Comparison of ENCODE assay signal across 1 cellular context in the genomic region with DNA sequence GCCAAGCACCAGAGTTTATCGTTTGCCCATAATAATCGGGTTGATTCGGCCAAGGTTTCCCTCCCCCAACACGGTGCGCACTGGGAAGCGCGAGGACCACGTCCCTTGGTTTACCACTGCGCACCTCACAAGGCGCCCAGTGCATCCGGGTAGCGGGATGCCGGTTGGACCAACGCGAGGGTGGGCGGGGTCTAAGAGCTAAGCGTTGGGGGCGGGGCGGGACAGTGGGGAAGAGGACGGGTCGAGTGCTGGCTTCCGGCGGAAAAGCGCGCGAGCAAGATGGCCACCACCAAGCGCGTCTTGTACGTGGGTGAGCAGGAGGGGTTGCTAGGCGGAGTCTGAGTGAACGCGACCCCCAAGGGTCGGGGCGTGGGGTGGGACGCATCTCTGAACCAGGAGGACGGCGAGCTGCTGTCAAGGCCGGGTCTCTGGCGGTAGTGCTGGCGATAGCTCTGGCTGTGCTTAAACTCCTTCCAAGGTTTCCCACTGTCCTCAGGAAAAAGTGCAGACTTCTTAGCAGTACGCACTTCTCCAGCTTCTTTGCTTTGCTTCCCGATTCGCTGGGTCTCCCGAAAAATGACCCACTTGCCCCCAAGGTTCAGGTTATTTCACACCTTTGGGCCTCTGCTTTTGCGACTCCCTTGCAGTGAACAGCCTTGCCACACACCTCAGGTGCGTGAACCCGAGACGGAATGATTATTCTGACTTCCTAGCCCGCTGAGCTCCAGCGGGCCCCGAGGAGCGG.
TF ChIP-seq lines count a peak whose summit lies in the region.

A gene (plus strand): TSS at position 261 of the 745 bp plus-strand sequence. CDS start 19 bp downstream, at position 280.

TF ChIP-seq in K562, 482 proteins besides CTCF, POLR2A, EP300 and RAD21 (continued from another document and continues in another):
- TF ChIP-seq, protein P1, sequence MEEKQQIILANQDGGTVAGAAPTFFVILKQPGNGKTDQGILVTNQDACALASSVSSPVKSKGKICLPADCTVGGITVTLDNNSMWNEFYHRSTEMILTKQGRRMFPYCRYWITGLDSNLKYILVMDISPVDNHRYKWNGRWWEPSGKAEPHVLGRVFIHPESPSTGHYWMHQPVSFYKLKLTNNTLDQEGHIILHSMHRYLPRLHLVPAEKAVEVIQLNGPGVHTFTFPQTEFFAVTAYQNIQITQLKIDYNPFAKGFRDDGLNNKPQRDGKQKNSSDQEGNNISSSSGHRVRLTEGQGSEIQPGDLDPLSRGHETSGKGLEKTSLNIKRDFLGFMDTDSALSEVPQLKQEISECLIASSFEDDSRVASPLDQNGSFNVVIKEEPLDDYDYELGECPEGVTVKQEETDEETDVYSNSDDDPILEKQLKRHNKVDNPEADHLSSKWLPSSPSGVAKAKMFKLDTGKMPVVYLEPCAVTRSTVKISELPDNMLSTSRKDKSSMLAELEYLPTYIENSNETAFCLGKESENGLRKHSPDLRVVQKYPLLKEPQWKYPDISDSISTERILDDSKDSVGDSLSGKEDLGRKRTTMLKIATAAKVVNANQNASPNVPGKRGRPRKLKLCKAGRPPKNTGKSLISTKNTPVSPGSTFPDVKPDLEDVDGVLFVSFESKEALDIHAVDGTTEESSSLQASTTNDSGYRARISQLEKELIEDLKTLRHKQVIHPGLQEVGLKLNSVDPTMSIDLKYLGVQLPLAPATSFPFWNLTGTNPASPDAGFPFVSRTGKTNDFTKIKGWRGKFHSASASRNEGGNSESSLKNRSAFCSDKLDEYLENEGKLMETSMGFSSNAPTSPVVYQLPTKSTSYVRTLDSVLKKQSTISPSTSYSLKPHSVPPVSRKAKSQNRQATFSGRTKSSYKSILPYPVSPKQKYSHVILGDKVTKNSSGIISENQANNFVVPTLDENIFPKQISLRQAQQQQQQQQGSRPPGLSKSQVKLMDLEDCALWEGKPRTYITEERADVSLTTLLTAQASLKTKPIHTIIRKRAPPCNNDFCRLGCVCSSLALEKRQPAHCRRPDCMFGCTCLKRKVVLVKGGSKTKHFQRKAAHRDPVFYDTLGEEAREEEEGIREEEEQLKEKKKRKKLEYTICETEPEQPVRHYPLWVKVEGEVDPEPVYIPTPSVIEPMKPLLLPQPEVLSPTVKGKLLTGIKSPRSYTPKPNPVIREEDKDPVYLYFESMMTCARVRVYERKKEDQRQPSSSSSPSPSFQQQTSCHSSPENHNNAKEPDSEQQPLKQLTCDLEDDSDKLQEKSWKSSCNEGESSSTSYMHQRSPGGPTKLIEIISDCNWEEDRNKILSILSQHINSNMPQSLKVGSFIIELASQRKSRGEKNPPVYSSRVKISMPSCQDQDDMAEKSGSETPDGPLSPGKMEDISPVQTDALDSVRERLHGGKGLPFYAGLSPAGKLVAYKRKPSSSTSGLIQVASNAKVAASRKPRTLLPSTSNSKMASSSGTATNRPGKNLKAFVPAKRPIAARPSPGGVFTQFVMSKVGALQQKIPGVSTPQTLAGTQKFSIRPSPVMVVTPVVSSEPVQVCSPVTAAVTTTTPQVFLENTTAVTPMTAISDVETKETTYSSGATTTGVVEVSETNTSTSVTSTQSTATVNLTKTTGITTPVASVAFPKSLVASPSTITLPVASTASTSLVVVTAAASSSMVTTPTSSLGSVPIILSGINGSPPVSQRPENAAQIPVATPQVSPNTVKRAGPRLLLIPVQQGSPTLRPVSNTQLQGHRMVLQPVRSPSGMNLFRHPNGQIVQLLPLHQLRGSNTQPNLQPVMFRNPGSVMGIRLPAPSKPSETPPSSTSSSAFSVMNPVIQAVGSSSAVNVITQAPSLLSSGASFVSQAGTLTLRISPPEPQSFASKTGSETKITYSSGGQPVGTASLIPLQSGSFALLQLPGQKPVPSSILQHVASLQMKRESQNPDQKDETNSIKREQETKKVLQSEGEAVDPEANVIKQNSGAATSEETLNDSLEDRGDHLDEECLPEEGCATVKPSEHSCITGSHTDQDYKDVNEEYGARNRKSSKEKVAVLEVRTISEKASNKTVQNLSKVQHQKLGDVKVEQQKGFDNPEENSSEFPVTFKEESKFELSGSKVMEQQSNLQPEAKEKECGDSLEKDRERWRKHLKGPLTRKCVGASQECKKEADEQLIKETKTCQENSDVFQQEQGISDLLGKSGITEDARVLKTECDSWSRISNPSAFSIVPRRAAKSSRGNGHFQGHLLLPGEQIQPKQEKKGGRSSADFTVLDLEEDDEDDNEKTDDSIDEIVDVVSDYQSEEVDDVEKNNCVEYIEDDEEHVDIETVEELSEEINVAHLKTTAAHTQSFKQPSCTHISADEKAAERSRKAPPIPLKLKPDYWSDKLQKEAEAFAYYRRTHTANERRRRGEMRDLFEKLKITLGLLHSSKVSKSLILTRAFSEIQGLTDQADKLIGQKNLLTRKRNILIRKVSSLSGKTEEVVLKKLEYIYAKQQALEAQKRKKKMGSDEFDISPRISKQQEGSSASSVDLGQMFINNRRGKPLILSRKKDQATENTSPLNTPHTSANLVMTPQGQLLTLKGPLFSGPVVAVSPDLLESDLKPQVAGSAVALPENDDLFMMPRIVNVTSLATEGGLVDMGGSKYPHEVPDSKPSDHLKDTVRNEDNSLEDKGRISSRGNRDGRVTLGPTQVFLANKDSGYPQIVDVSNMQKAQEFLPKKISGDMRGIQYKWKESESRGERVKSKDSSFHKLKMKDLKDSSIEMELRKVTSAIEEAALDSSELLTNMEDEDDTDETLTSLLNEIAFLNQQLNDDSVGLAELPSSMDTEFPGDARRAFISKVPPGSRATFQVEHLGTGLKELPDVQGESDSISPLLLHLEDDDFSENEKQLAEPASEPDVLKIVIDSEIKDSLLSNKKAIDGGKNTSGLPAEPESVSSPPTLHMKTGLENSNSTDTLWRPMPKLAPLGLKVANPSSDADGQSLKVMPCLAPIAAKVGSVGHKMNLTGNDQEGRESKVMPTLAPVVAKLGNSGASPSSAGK (IDR thresholded peaks at IDR 0.05): peak; percentile 85
- TF ChIP-seq HNRNPL (IDR thresholded peaks at IDR 0.05; ENCODE audit: low read depth, low read length) (no peak), ZNF717 (CRISPR knock-in tag; IDR thresholded peaks at IDR 0.05) (no peak), NCOA1 (IDR thresholded peaks at IDR 0.05; ENCODE audit: low read depth) (0 out of 2 replicates have a peak, but pooled peaks have one; percentile 33), SOX6 (IDR thresholded peaks at IDR 0.05) (0 out of 2 replicates have a peak, but pooled peaks have one; percentile 6), HDAC1 (IDR thresholded peaks at IDR 0.05) (peak; percentile 10 to 94; a peak in 3 of 4 replicates), HCFC1 (IDR thresholded peaks at IDR 0.05; ENCODE audit: low read depth, low read length) (peak; percentile 64), RCOR1 (IDR thresholded peaks at IDR 0.05; ENCODE audit: borderline replicate concordance in 1 of 2, low read depth in 2 of 2, low read length in 2 of 2) (peak in 1 of 2 experiments; percentile 54; a peak in 2 of 4 replicates), ADNP (tag; IDR thresholded peaks at IDR 0.05) (0 out of 2 replicates have a peak, but pooled peaks have one; percentile 36), POLR2AphosphoS5 (IDR thresholded peaks at IDR 0.05; ENCODE audit: control insufficient read depth, insufficient read depth, low read depth, low read length) (peak; percentile 93), KDM5B (IDR thresholded peaks at IDR 0.05; ENCODE audit: insufficient replicate concordance, low read depth, low read length) (peak; percentile 96), ILF3 (IDR thresholded peaks at IDR 0.05; ENCODE audit: borderline replicate concordance) (no peak), TRIM24 (IDR thresholded peaks at IDR 0.05) (peak; percentile 38 to 41; a peak in 1 of 4 replicates), CBX3 (IDR thresholded peaks at IDR 0.05; ENCODE audit: borderline replicate concordance in 1 of 2, low read length in 2 of 2) (peak in 1 of 2 experiments; percentile 85; a peak in 2 of 3 replicates), ETV5 (CRISPR knock-in tag; IDR thresholded peaks at IDR 0.05; ENCODE audit: low read depth) (peak; percentile 60; the same call in 1 of the 2 replicates), EGR1 (conservative IDR thresholded peaks at IDR 0.05) (peak; percentile 64), EP400 (IDR thresholded peaks at IDR 0.05) (peak; percentile 78), ESRRA (IDR thresholded peaks at IDR 0.05; ENCODE audit: borderline replicate concordance, low read depth) (peak; percentile 30; the same call in 1 of the 2 replicates), PPARD (CRISPR knock-in tag; IDR thresholded peaks at IDR 0.05) (no peak), RFX1 (IDR thresholded peaks at IDR 0.05) (peak; percentile 59), SP1 (CRISPR knock-in tag; IDR thresholded peaks at IDR 0.05) (peak; percentile 65), SAFB2 (IDR thresholded peaks at IDR 0.05; ENCODE audit: borderline replicate concordance, low read depth, low read length, severe bottlenecking) (no peak), PHF8 (IDR thresholded peaks at IDR 0.05; ENCODE audit: borderline replicate concordance, low read length) (peak; percentile 98), DIDO1 (tag; IDR thresholded peaks at IDR 0.05; ENCODE audit: low read depth) (0 out of 2 replicates have a peak, but pooled peaks have one; percentile 11)
- TF ChIP-seq, protein P2, sequence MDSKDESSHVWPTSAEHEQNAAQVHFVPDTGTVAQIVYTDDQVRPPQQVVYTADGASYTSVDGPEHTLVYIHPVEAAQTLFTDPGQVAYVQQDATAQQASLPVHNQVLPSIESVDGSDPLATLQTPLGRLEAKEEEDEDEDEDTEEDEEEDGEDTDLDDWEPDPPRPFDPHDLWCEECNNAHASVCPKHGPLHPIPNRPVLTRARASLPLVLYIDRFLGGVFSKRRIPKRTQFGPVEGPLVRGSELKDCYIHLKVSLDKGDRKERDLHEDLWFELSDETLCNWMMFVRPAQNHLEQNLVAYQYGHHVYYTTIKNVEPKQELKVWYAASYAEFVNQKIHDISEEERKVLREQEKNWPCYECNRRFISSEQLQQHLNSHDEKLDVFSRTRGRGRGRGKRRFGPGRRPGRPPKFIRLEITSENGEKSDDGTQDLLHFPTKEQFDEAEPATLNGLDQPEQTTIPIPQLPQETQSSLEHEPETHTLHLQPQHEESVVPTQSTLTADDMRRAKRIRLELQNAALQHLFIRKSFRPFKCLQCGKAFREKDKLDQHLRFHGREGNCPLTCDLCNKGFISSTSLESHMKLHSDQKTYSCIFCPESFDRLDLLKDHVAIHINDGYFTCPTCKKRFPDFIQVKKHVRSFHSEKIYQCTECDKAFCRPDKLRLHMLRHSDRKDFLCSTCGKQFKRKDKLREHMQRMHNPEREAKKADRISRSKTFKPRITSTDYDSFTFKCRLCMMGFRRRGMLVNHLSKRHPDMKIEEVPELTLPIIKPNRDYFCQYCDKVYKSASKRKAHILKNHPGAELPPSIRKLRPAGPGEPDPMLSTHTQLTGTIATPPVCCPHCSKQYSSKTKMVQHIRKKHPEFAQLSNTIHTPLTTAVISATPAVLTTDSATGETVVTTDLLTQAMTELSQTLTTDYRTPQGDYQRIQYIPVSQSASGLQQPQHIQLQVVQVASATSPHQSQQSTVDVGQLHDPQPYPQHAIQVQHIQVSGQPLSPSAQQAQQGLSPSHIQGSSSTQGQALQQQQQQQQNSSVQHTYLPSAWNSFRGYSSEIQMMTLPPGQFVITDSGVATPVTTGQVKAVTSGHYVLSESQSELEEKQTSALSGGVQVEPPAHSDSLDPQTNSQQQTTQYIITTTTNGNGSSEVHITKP (IDR thresholded peaks at IDR 0.05; ENCODE audit: partially characterized antibody): peak; percentile 88
- TF ChIP-seq, protein P3, sequence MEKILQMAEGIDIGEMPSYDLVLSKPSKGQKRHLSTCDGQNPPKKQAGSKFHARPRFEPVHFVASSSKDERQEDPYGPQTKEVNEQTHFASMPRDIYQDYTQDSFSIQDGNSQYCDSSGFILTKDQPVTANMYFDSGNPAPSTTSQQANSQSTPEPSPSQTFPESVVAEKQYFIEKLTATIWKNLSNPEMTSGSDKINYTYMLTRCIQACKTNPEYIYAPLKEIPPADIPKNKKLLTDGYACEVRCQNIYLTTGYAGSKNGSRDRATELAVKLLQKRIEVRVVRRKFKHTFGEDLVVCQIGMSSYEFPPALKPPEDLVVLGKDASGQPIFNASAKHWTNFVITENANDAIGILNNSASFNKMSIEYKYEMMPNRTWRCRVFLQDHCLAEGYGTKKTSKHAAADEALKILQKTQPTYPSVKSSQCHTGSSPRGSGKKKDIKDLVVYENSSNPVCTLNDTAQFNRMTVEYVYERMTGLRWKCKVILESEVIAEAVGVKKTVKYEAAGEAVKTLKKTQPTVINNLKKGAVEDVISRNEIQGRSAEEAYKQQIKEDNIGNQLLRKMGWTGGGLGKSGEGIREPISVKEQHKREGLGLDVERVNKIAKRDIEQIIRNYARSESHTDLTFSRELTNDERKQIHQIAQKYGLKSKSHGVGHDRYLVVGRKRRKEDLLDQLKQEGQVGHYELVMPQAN (IDR thresholded peaks at IDR 0.05; ENCODE audit: borderline replicate concordance): peak; percentile 90
- TF ChIP-seq, protein P4, sequence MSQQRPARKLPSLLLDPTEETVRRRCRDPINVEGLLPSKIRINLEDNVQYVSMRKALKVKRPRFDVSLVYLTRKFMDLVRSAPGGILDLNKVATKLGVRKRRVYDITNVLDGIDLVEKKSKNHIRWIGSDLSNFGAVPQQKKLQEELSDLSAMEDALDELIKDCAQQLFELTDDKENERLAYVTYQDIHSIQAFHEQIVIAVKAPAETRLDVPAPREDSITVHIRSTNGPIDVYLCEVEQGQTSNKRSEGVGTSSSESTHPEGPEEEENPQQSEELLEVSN (IDR thresholded peaks at IDR 0.05; ENCODE audit: borderline replicate concordance in 1 of 2, extremely low read depth in 1 of 2, insufficient read depth in 1 of 2, insufficient read length in 1 of 2, low read depth in 1 of 2, low read length in 1 of 2, poor library complexity in 1 of 2, severe bottlenecking in 1 of 2): peak; percentile 71 to 86
- TF ChIP-seq, protein P5, sequence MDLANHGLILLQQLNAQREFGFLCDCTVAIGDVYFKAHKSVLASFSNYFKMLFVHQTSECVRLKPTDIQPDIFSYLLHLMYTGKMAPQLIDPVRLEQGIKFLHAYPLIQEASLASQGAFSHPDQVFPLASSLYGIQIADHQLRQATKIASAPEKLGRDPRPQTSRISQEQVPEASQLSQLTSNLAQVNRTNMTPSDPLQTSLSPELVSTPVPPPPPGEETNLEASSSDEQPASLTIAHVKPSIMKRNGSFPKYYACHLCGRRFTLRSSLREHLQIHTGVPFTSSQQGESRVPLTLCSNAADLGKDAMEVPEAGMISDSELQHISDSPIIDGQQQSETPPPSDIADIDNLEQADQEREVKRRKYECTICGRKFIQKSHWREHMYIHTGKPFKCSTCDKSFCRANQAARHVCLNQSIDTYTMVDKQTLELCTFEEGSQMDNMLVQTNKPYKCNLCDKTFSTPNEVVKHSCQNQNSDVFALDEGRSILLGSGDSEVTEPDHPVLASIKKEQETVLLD (IDR thresholded peaks at IDR 0.05): peak; percentile 71; the same call in 1 of the 2 replicates
- TF ChIP-seq, protein P6, sequence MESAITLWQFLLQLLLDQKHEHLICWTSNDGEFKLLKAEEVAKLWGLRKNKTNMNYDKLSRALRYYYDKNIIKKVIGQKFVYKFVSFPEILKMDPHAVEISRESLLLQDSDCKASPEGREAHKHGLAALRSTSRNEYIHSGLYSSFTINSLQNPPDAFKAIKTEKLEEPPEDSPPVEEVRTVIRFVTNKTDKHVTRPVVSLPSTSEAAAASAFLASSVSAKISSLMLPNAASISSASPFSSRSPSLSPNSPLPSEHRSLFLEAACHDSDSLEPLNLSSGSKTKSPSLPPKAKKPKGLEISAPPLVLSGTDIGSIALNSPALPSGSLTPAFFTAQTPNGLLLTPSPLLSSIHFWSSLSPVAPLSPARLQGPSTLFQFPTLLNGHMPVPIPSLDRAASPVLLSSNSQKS (CRISPR knock-in tag; IDR thresholded peaks at IDR 0.05): no peak
- TF ChIP-seq, protein P7, sequence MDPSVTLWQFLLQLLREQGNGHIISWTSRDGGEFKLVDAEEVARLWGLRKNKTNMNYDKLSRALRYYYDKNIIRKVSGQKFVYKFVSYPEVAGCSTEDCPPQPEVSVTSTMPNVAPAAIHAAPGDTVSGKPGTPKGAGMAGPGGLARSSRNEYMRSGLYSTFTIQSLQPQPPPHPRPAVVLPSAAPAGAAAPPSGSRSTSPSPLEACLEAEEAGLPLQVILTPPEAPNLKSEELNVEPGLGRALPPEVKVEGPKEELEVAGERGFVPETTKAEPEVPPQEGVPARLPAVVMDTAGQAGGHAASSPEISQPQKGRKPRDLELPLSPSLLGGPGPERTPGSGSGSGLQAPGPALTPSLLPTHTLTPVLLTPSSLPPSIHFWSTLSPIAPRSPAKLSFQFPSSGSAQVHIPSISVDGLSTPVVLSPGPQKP (CRISPR knock-in tag; IDR thresholded peaks at IDR 0.05): no peak
